Comparison of ENCODE assay signal across 16 cellular contexts in the genomic region with DNA sequence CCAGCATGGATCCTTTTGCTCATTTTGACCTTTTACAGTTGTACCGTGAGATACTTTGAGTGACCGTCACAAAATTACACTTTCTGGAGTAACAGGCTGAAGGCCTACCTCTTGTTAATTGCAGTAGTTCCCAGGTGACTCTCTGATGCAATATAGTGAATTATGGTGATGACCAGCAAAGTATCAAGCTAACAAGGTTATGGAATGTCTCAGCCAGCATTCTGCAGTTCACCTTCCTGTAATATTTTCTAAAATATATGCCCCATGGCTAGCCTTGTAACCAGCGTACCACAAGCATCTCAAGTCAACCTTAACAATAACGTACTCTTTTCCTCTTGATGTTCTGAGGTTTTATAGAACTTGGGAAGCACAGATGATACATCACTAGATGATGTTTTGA.
DNase-seq lines count a peak whose midpoint lies in the region; ATAC-seq, FAIRE-seq and TF ChIP-seq lines count a peak whose summit lies in the region.
"Had no signal": no experiment of that assay in that cellular context is flagged by ENCODE, and none has a peak within 500 bp of the region (broad histone marks: within the 10 kb centered on the region; RNA-seq: fewer than 3 reads in every experiment).

No MANE protein-coding gene starts in this region.

- no peak overlapping the region for H4K5ac ChIP-seq in IMR-90 (ENCODE audit: low read depth, low read length)

- no peak overlapping the region for H2AK9ac ChIP-seq in IMR-90 (replicated peaks; ENCODE audit: low read depth, low read length, poor library complexity)

- no peak overlapping the region for H2BK120ac ChIP-seq in IMR-90 (ENCODE audit: low read depth, low read length)

- no peak overlapping the region for H2AFZ ChIP-seq in IMR-90 (replicated peaks; ENCODE audit: low read length, poor library complexity)
- H2AFZ ChIP-seq in astrocyte (ENCODE audit: low read depth, low read length): no peak overlapping the region
- H2AFZ ChIP-seq in endothelial cell of umbilical vein (ENCODE audit: low read depth, low read length): no peak overlapping the region

- H3K23ac ChIP-seq in IMR-90 (ENCODE audit: low read depth, low read length): no peak overlapping the region

- H4K20me1 ChIP-seq in IMR-90 (ENCODE audit: insufficient read depth, low read length): peaks cover 15% of the 10 kb centered on the region; the same call in 1 of the 2 replicates
- peaks cover 27% of the 10 kb centered on the region for H4K20me1 ChIP-seq in astrocyte (ENCODE audit: insufficient read depth, low read length)
- no peaks in the 10 kb centered on the region for H4K20me1 ChIP-seq in endothelial cell of umbilical vein (replicated peaks; ENCODE audit: control insufficient read depth, extremely low read depth, insufficient read depth, low read length)

- H3K79me2 ChIP-seq in astrocyte (ENCODE audit: insufficient read depth, low read length): peaks cover 81% of the 10 kb centered on the region
- no peaks in the 10 kb centered on the region for H3K79me2 ChIP-seq in endothelial cell of umbilical vein (ENCODE audit: control insufficient read depth, insufficient read depth, low read length)

- DNase-seq in IMR-90: no peak
- no peak for DNase-seq in astrocyte (ENCODE audit: low read depth)
- no peak for DNase-seq in endothelial cell of umbilical vein (ENCODE audit: low read depth, low spot score)
- DNase-seq in aorta: no peak
- DNase-seq in AG20443 (ENCODE audit: low spot score): no peak
- DNase-seq in activated naive CD8-positive, alpha-beta T cell treated with anti-CD3 and anti-CD28 coated beads, Interleukin-2, amount 50 U/mL, for 24 hours: no peak
- no peak for DNase-seq in KBM-7
- DNase-seq: BE2C; CD4-positive, alpha-beta memory T cell; DMS79; HCEC 1CT; HFFc6 had no signal

- no peak overlapping the region for H3K27ac ChIP-seq in IMR-90 (ENCODE audit: insufficient read depth, low read length)
- no peak overlapping the region for H3K27ac ChIP-seq in astrocyte (ENCODE audit: low read depth, low read length)
- H3K27ac ChIP-seq in endothelial cell of umbilical vein (ENCODE audit: insufficient read depth, low read depth, low read length): no peak overlapping the region
- H3K27ac ChIP-seq in aorta (ENCODE audit: low read depth in 1 of 2, low read length in 2 of 2): peak overlapping the region; percentile 28 to 84
- H3K27ac ChIP-seq: C4-2B, HL-60 had no signal

- H2BK5ac ChIP-seq in IMR-90 (ENCODE audit: low read depth, low read length, poor library complexity, severe bottlenecking): no peak overlapping the region

- peaks cover 26% of the 10 kb centered on the region for H3K36me3 ChIP-seq in IMR-90 (ENCODE audit: control insufficient read depth, insufficient read depth, low read length)
- H3K36me3 ChIP-seq in astrocyte (ENCODE audit: insufficient read depth, low read length): peaks cover 12% of the 10 kb centered on the region
- H3K36me3 ChIP-seq in endothelial cell of umbilical vein (ENCODE audit: control insufficient read depth in 2 of 2, extremely low read depth in 1 of 2, insufficient read depth in 2 of 2, low read length in 2 of 2): no peaks in the 10 kb centered on the region
- H3K36me3 ChIP-seq in aorta (ENCODE audit: control insufficient read depth in 1 of 2, insufficient read depth in 2 of 2, low read length in 1 of 2): peaks cover 2 to 3% of the 10 kb centered on the region in 2 donors
- H3K36me3 ChIP-seq: BE2C had no signal

- H3K79me1 ChIP-seq in IMR-90 (ENCODE audit: low read depth in 1 of 2, low read length in 2 of 2): peaks cover 58 to 82% of the 10 kb centered on the region in 2 experiments

- peak; percentile 26 for FAIRE-seq in astrocyte (lab: Jason Lieb, UNC)
- peak; percentile 18 for FAIRE-seq in endothelial cell of umbilical vein (lab: Jason Lieb, UNC)
- FAIRE-seq: A204.1, GM12891 had no signal

- H3K4me2 ChIP-seq in IMR-90 (ENCODE audit: low read depth, low read length): no peak overlapping the region
- H3K4me2 ChIP-seq in astrocyte (ENCODE audit: low read length): no peak overlapping the region
- H3K4me2 ChIP-seq in endothelial cell of umbilical vein (ENCODE audit: insufficient read depth, low read length): no peak overlapping the region

- no peaks in the 10 kb centered on the region for H3K9me3 ChIP-seq in IMR-90 (ENCODE audit: control insufficient read depth, insufficient read depth, low read length)
- no peaks in the 10 kb centered on the region for H3K9me3 ChIP-seq in astrocyte (ENCODE audit: insufficient read depth, low read depth, low read length)
- no peaks in the 10 kb centered on the region for H3K9me3 ChIP-seq in endothelial cell of umbilical vein (replicated peaks; ENCODE audit: control insufficient read depth, insufficient read depth, low read length)
- H3K9me3 ChIP-seq in aorta (ENCODE audit: control insufficient read depth, low read length): no peaks in the 10 kb centered on the region
- H3K9me3 ChIP-seq: BE2C had no signal

- H3K27me3 ChIP-seq in IMR-90 (ENCODE audit: control insufficient read depth, insufficient read depth, low read length) (no peaks in the 10 kb centered on the region), astrocyte (ENCODE audit: insufficient read depth, low read length) (no peaks in the 10 kb centered on the region), endothelial cell of umbilical vein (ENCODE audit: control insufficient read depth in 2 of 2, insufficient read depth in 2 of 2, low read length in 2 of 2) (no peaks in the 10 kb centered on the region), aorta (ENCODE audit: control insufficient read depth in 1 of 2, insufficient read depth in 2 of 2, low read length in 1 of 2) (no peaks in the 10 kb centered on the region)
- H3K27me3 ChIP-seq: BE2C had no signal

- H3K4me3 Mint-ChIP-seq in astrocyte (ENCODE audit: unreplicated experiment): no peak overlapping the region
- no peak overlapping the region for H3K4me3 Mint-ChIP-seq in activated naive CD8-positive, alpha-beta T cell treated with anti-CD3 and anti-CD28 coated beads, Interleukin-2, amount 50 U/mL, for 24 hours
- H3K4me3 Mint-ChIP-seq: CD4-positive, alpha-beta memory T cell; HFFc6 had no signal

- intact Hi-C loops in IMR-90 (cut with micrococcal nuclease): no loop called here
- intact Hi-C loops in endothelial cell of umbilical vein (cut with micrococcal nuclease): no loop called here
- intact Hi-C loops in aorta (cut with DNase I): no loop called here

- no peak for TF ChIP-seq CTCF in IMR-90 (conservative IDR thresholded peaks at IDR 0.05; ENCODE audit: low read depth, low read length)
- TF ChIP-seq CTCF in astrocyte (IDR thresholded peaks at IDR 0.05; ENCODE audit: insufficient read depth, low read depth, low read length): no peak
- no peak for TF ChIP-seq CTCF in endothelial cell of umbilical vein (IDR thresholded peaks at IDR 0.05; ENCODE audit: extremely low read depth in 1 of 2, insufficient read depth in 1 of 2, low read depth in 1 of 2, low read length in 2 of 2)

- no peak for TF ChIP-seq POLR2A in IMR-90 (IDR thresholded peaks at IDR 0.05; ENCODE audit: low read depth, low read length)
- no peak for TF ChIP-seq POLR2A in endothelial cell of umbilical vein (IDR thresholded peaks at IDR 0.05; ENCODE audit: low read depth, low read length)

- H3K4ac ChIP-seq in IMR-90 (ENCODE audit: low read depth, low read length): no peak overlapping the region

- H3K27me3 Mint-ChIP-seq in astrocyte (ENCODE audit: low read depth, unreplicated experiment): no peaks in the 10 kb centered on the region
- no peaks in the 10 kb centered on the region for H3K27me3 Mint-ChIP-seq in activated naive CD8-positive, alpha-beta T cell treated with anti-CD3 and anti-CD28 coated beads, Interleukin-2, amount 50 U/mL, for 24 hours

- peaks cover 11% of the 10 kb centered on the region for H3K4me1 ChIP-seq in IMR-90 (ENCODE audit: control insufficient read depth, insufficient read depth, low read length)
- H3K4me1 ChIP-seq in astrocyte (ENCODE audit: insufficient read depth, low read length): no peaks in the 10 kb centered on the region
- H3K4me1 ChIP-seq in endothelial cell of umbilical vein (ENCODE audit: control insufficient read depth, extremely low read depth, insufficient read depth, low read length): no peaks in the 10 kb centered on the region
- peaks cover 4 to 16% of the 10 kb centered on the region in 2 donors for H3K4me1 ChIP-seq in aorta (ENCODE audit: control insufficient read depth in 1 of 2, insufficient read depth in 2 of 2, low read length in 2 of 2)
- H3K4me1 ChIP-seq: BE2C had no signal

- peaks cover 1% of the 10 kb centered on the region for H3K36me3 Mint-ChIP-seq in astrocyte (ENCODE audit: low read depth, unreplicated experiment)
- H3K36me3 Mint-ChIP-seq in activated naive CD8-positive, alpha-beta T cell treated with anti-CD3 and anti-CD28 coated beads, Interleukin-2, amount 50 U/mL, for 24 hours (ENCODE audit: low read depth): no peaks in the 10 kb centered on the region
- H3K36me3 Mint-ChIP-seq: CD4-positive, alpha-beta memory T cell had no signal

- H4K8ac ChIP-seq in IMR-90 (ENCODE audit: low read depth in 2 of 2, low read length in 2 of 2): no peak overlapping the region

- H3K9ac ChIP-seq in IMR-90 (ENCODE audit: low read depth, low read length) (no peak overlapping the region), astrocyte (ENCODE audit: low read length) (no peak overlapping the region), endothelial cell of umbilical vein (replicated peaks; ENCODE audit: extremely low read depth, insufficient read depth, low read length) (no peak overlapping the region)

- dilution Hi-C loops in IMR-90 (cut with HindIII; ENCODE audit: low sequenced_read_pairs, unreplicated experiment): no loop called here
- dilution Hi-C loops in endothelial cell of umbilical vein (cut with MboI; ENCODE audit: extremely low pct_ligation_motif_present, low sequenced_read_pairs): no loop called here

- no peak overlapping the region for H2BK15ac ChIP-seq in IMR-90 (ENCODE audit: low read depth, low read length)

- H3K4me3 ChIP-seq in IMR-90 (ENCODE audit: insufficient read depth, low read depth, low read length) (no peak overlapping the region), astrocyte (ENCODE audit: insufficient read depth, low read depth, low read length) (no peak overlapping the region), endothelial cell of umbilical vein (replicated peaks in 1 of 3; ENCODE audit: insufficient read depth in 1 of 3, low read depth in 1 of 3, low read length in 3 of 3) (no peak overlapping the region), aorta (ENCODE audit: low read length in 2 of 2) (no peak overlapping the region)

- CTCF ChIA-PET in IMR-90 (lab: Yijun Ruan, JAX) (no interaction called here), endothelial cell of umbilical vein (lab: Charles Lee) (interaction anchor here (1.0 kb wide), 1 partner anchor 199 kb away, joined by 3 read pairs; no protein-coding TSS in a partner anchor)

- in situ Hi-C loops in IMR-90 (cut with MboI; ENCODE audit: low sequenced_read_pairs) (no loop called here), KBM-7 (cut with MboI; ENCODE audit: low pct_unique_long_range_greater_than_20kb, low sequenced_read_pairs) (no loop called here)

- WGBS in IMR-90 (ENCODE audit: extremely low coverage in 2 of 2, insufficient read length in 1 of 2), 2 experiments: no CpG with 5 or more reads among the region's 4 CpGs
- WGBS in aorta, 2 donors: 59 to 63% methylated on average over 4 of the region's 4 CpGs

- H3K4me1 Mint-ChIP-seq in astrocyte (ENCODE audit: low read depth, unreplicated experiment): no peaks in the 10 kb centered on the region
- no peaks in the 10 kb centered on the region for H3K4me1 Mint-ChIP-seq in activated naive CD8-positive, alpha-beta T cell treated with anti-CD3 and anti-CD28 coated beads, Interleukin-2, amount 50 U/mL, for 24 hours
- H3K4me1 Mint-ChIP-seq: CD4-positive, alpha-beta memory T cell had no signal

- no peak overlapping the region for H2BK20ac ChIP-seq in IMR-90 (ENCODE audit: low read depth, low read length)

- H3K9me3 Mint-ChIP-seq in astrocyte (ENCODE audit: unreplicated experiment): no peaks in the 10 kb centered on the region
- no peaks in the 10 kb centered on the region for H3K9me3 Mint-ChIP-seq in activated naive CD8-positive, alpha-beta T cell treated with anti-CD3 and anti-CD28 coated beads, Interleukin-2, amount 50 U/mL, for 24 hours
- H3K9me3 Mint-ChIP-seq: CD4-positive, alpha-beta memory T cell; HFFc6 had no signal

- TF ChIP-seq RAD21 in IMR-90 (IDR thresholded peaks at IDR 0.05; ENCODE audit: low read length): no peak

- no peak overlapping the region for H3K14ac ChIP-seq in IMR-90 (replicated peaks; ENCODE audit: low read depth, low read length)

- POLR2A ChIA-PET in IMR-90 (lab: Charles Lee; ENCODE audit: unreplicated experiment): no interaction called here
- POLR2A ChIA-PET in endothelial cell of umbilical vein (lab: Charles Lee): no interaction called here

- BruUV-seq in IMR-90 (replicated peaks; lab: Mats Ljungman, UMichigan) (no TSS peak), endothelial cell of umbilical vein (replicated peaks; lab: Mats Ljungman, UMichigan) (no TSS peak)

- H3K9me1 ChIP-seq in IMR-90 (ENCODE audit: insufficient read depth, low read length): peaks cover 14% of the 10 kb centered on the region
- H3K9me1 ChIP-seq in endothelial cell of umbilical vein (replicated peaks; ENCODE audit: control insufficient read depth, extremely low read depth, insufficient read depth, low read length): no peaks in the 10 kb centered on the region

- ATAC-seq in IMR-90 (ENCODE audit: low read depth) (no peak), aorta (ENCODE audit: low FRiP score) (no peak)
- no peak for ATAC-seq in activated naive CD8-positive, alpha-beta T cell treated with anti-CD3 and anti-CD28 coated beads, Interleukin-2, amount 50 U/mL, for 24 hours

- no peak overlapping the region for H3K56ac ChIP-seq in IMR-90 (ENCODE audit: extremely low read depth, insufficient read depth, low read length)

- no peak overlapping the region for H4K91ac ChIP-seq in IMR-90 (ENCODE audit: insufficient read depth, low read depth, low read length)

- H3K27ac Mint-ChIP-seq in astrocyte (ENCODE audit: unreplicated experiment): no peak overlapping the region
- no peak overlapping the region for H3K27ac Mint-ChIP-seq in activated naive CD8-positive, alpha-beta T cell treated with anti-CD3 and anti-CD28 coated beads, Interleukin-2, amount 50 U/mL, for 24 hours
- H3K27ac Mint-ChIP-seq: CD4-positive, alpha-beta memory T cell; HFFc6 had no signal

- H3K18ac ChIP-seq in IMR-90 (ENCODE audit: low read depth, low read length): no peak overlapping the region

- H2AK5ac ChIP-seq in IMR-90 (ENCODE audit: low read depth, low read length): no peak overlapping the region

Comparison
In these comparisons a context has a peak if more than half of its experiments do, and no peak if none do; other contexts are left out.
1. H3K27ac ChIP-seq: peak in aorta (2 of 2); none in IMR-90 (single experiment), astrocyte (single experiment) and endothelial cell of umbilical vein (single experiment).